Comparison of ENCODE assay signal across 14 cellular contexts in the genomic region with DNA sequence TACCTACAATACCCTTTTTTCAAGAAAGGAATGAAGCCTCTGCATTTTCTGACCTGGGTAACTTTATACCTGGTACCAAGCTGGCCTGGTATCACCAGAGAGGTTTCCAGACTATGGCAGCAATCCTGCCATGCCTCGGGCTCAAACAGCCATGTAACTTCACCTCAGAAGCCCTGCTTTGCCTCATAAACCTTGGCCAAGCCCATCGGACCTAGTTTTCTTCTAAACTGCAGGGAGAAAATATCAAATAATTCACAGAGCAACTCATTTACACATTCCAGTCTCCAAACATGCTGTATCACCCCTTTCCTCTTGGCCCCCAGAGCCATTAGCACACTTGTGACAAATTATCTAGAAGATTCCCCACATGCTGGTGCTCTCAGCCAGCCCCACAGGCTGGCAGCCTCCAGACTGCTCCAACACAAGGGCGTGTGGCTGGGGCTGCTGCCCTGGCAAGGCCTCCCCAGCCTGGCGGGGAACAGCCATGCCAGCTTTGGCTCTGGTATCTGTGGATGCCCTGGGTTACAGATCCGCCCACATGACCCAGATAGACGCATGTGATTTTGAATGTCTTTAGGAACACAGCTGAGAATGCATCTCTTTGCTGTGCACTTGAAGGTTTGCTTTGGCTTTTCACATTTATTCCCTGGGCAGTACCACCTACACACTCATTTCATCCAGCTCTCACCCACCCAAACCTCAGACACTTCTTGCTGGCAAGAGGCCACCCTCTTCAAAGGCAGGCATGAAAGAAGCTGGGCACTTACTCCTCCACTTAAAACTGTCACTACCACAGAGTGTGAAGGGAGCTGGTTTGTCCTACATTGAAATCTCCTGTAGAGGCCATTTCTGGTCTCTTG.
DNase-seq lines count a peak whose midpoint lies in the region; ATAC-seq and TF ChIP-seq lines count a peak whose summit lies in the region.
"Had no signal": no experiment of that assay in that cellular context is flagged by ENCODE, and none has a peak within 500 bp of the region (broad histone marks: within the 10 kb centered on the region; RNA-seq: fewer than 3 reads in every experiment).

No MANE protein-coding gene starts in this region.

- H3K4me3 ChIP-seq in ACC112 (ENCODE audit: low read depth, low read length) (no peak overlapping the region), OCI-LY3 (ENCODE audit: low read length) (no peak overlapping the region), neural progenitor cell (no peak overlapping the region), mucosa of descending colon (no peak overlapping the region), hepatocyte (no peak overlapping the region)

- peaks cover 24% of the 10 kb centered on the region for H3K27me3 Mint-ChIP-seq in neural progenitor cell (ENCODE audit: insufficient read depth, low read depth)

- no peaks in the 10 kb centered on the region for H3K9me2 ChIP-seq in hepatocyte (replicated peaks; ENCODE audit: insufficient read depth)

- H3K9ac ChIP-seq in OCI-LY3 (ENCODE audit: low read length) (peak overlapping the region; percentile 75; the same call in 1 of the 2 replicates), neural progenitor cell (no peak overlapping the region)

- H3K36me3 Mint-ChIP-seq in neural progenitor cell, result peaks cover 3% of the 10 kb centered on the region

- H3K4me1 Mint-ChIP-seq in neural progenitor cell, result peaks cover 19% of the 10 kb centered on the region

- H3K27ac ChIP-seq in ACC112 (ENCODE audit: low read depth, low read length) (no peak overlapping the region), OCI-LY3 (ENCODE audit: low read length) (peak overlapping the region; percentile 93), neural progenitor cell (no peak overlapping the region), hepatocyte (no peak overlapping the region)

- H3K27me3 ChIP-seq in ACC112 (ENCODE audit: insufficient read depth, low read length) (no peaks in the 10 kb centered on the region), OCI-LY3 (ENCODE audit: low read depth, low read length) (no peaks in the 10 kb centered on the region), neural progenitor cell (no peaks in the 10 kb centered on the region), hepatocyte (no peaks in the 10 kb centered on the region)

- peak overlapping the region; percentile 18 for H2AFZ ChIP-seq in ACC112 (ENCODE audit: low read length, unreplicated experiment)
- no peak overlapping the region; the same call in 1 of the 2 replicates for H2AFZ ChIP-seq in OCI-LY3 (ENCODE audit: low read depth, low read length)
- no peak overlapping the region for H2AFZ ChIP-seq in neural progenitor cell (replicated peaks)
- no peak overlapping the region for H2AFZ ChIP-seq in hepatocyte

- peak; percentile 45 for DNase-seq in globus pallidus (ENCODE audit: low spot score)
- DNase-seq in neural progenitor cell (ENCODE audit: low spot score), result no peak
- DNase-seq in mucosa of descending colon, result no peak
- DNase-seq in effector CD8-positive, alpha-beta T cell (lab: John Stamatoyannopoulos, UW), result no peak
- no peak for DNase-seq in hepatocyte (ENCODE audit: low spot score)
- no peak for DNase-seq in UCSD-AML1 (lab: John Stamatoyannopoulos, UW; ENCODE audit: unreplicated experiment)
- DNase-seq: ACHN; activated naive CD4-positive, alpha-beta T cell treated with anti-CD3 and anti-CD28 coated beads, Interleukin-2, amount 50 U/mL, for 16 hours; HFFc6; NCI-H1930; RPMI8226 had no signal

- H3K9me3 ChIP-seq in OCI-LY3 (ENCODE audit: insufficient read depth, low read length) (peaks cover 5% of the 10 kb centered on the region; the same call in 1 of the 2 replicates), neural progenitor cell (ENCODE audit: low read depth) (no peaks in the 10 kb centered on the region), mucosa of descending colon (no peaks in the 10 kb centered on the region), hepatocyte (ENCODE audit: low read depth) (no peaks in the 10 kb centered on the region)

- H3K4me1 ChIP-seq in ACC112 (ENCODE audit: control insufficient read depth, insufficient read depth, low read length, unreplicated experiment), result peaks cover 44% of the 10 kb centered on the region
- peaks cover 37% of the 10 kb centered on the region for H3K4me1 ChIP-seq in OCI-LY3 (ENCODE audit: low read length)
- no peaks in the 10 kb centered on the region for H3K4me1 ChIP-seq in neural progenitor cell
- no peaks in the 10 kb centered on the region for H3K4me1 ChIP-seq in mucosa of descending colon (ENCODE audit: low read depth)
- H3K4me1 ChIP-seq in hepatocyte (ENCODE audit: insufficient read depth), result peaks cover 8% of the 10 kb centered on the region

- intact Hi-C loops in mucosa of descending colon (cut with DNase I, micrococcal nuclease), result no loop called here

- H3K36me3 ChIP-seq in ACC112 (ENCODE audit: insufficient read depth, low read length) (no peaks in the 10 kb centered on the region), OCI-LY3 (replicated peaks; ENCODE audit: low read depth, low read length) (peaks cover 16% of the 10 kb centered on the region), neural progenitor cell (no peaks in the 10 kb centered on the region), mucosa of descending colon (ENCODE audit: low read depth) (no peaks in the 10 kb centered on the region), hepatocyte (replicated peaks; ENCODE audit: insufficient read depth, low read depth) (no peaks in the 10 kb centered on the region)

- TF ChIP-seq CTCF in OCI-LY3 (IDR thresholded peaks at IDR 0.05; ENCODE audit: low read depth, low read length) (no peak), neural progenitor cell (IDR thresholded peaks at IDR 0.05) (no peak), mucosa of descending colon (IDR thresholded peaks at IDR 0.05) (no peak), hepatocyte (IDR thresholded peaks at IDR 0.05; ENCODE audit: poor library complexity) (no peak)

- WGBS in hepatocyte (ENCODE audit: low lambda C conversion rate, missing lambda C conversion rate), result 94% methylated on average over 6 of the region's 6 CpGs

- ATAC-seq in mucosa of descending colon, result no peak
- ATAC-seq: WTC11 had no signal

- H3K9me3 Mint-ChIP-seq in neural progenitor cell, result peaks cover 10% of the 10 kb centered on the region

- H3K27ac Mint-ChIP-seq in neural progenitor cell, result peak overlapping the region; percentile 61
- H3K27ac Mint-ChIP-seq: HFFc6, WTC11 had no signal

- no peaks in the 10 kb centered on the region for H3K79me2 ChIP-seq in ACC112 (ENCODE audit: control insufficient read depth, insufficient read depth, low read length, unreplicated experiment)
- no peaks in the 10 kb centered on the region for H3K79me2 ChIP-seq in OCI-LY3 (ENCODE audit: low read length)
- H3K79me2 ChIP-seq in neural progenitor cell (ENCODE audit: low read depth), result no peaks in the 10 kb centered on the region
- H3K79me2 ChIP-seq in hepatocyte, result no peaks in the 10 kb centered on the region

- H3K4me3 Mint-ChIP-seq in neural progenitor cell, result no peak overlapping the region
- H3K4me3 Mint-ChIP-seq: HFFc6, WTC11 had no signal

- H3K4me2 ChIP-seq in OCI-LY3 (ENCODE audit: low read length) (peak overlapping the region; percentile 69), neural progenitor cell (no peak overlapping the region), hepatocyte (no peak overlapping the region)

- H4K20me1 ChIP-seq in OCI-LY3 (ENCODE audit: insufficient read depth, low read length), result no peaks in the 10 kb centered on the region
- no peaks in the 10 kb centered on the region for H4K20me1 ChIP-seq in neural progenitor cell (ENCODE audit: low read depth)
- no peaks in the 10 kb centered on the region for H4K20me1 ChIP-seq in hepatocyte (ENCODE audit: insufficient read depth, poor library complexity, severe bottlenecking)

- no peaks in the 10 kb centered on the region for H3F3A ChIP-seq in neural progenitor cell (ENCODE audit: low read depth)
